ENCODE assay signal across 19 cellular contexts in the genomic region with DNA sequence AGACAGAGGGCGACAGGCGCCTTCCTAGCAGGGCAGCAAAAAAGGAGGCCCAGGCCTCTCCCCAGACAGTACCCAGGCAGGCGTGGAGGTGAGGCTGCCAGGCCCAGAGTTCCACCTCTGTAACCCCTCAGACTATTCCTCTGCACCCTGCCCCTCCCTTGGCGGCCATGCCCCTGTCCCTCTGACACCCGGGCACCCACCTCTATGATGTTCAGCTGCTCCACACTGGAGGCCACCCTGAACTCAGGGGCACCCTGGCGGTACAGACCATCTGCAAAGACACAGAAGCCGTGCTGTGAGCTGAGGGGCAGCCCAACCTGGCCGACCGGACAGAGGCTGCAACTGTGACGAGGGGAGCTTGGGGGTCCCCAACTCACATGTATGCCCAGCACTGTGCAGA.
"Had no signal": no experiment of that assay in that cellular context is flagged by ENCODE, and none has a peak within 500 bp of the region (broad histone marks: within the 10 kb centered on the region; RNA-seq: fewer than 3 reads in every experiment).

No MANE protein-coding gene starts in this region.

- H3K9me3 ChIP-seq: colonic mucosa, pancreas, prostate gland, stomach had no signal

- H3K4me1 ChIP-seq: colonic mucosa, foreskin keratinocyte, pancreas, prostate gland had no signal

- H3K27ac ChIP-seq: colonic mucosa, foreskin keratinocyte, pancreas, prostate gland, stomach had no signal

- H3K27ac Mint-ChIP-seq: type B pancreatic cell had no signal

- H3K27me3 Mint-ChIP-seq: naive thymus-derived CD4-positive, alpha-beta T cell; type B pancreatic cell had no signal

- ATAC-seq: foreskin keratinocyte; left colon; naive thymus-derived CD4-positive, alpha-beta T cell; pancreas; sciatic nerve had no signal

- H3K36me3 ChIP-seq: colonic mucosa, prostate gland had no signal

- H3K4me1 Mint-ChIP-seq: naive thymus-derived CD4-positive, alpha-beta T cell had no signal

- DNase-seq: cerebellar nuclear complex; colonic mucosa; dermis blood vessel endothelial cell; foreskin keratinocyte; left colon; mammary epithelial cell; naive thymus-derived CD4-positive, alpha-beta T cell; nucleus accumbens; retina; stimulated activated CD4-positive, alpha-beta T cell treated with anti-CD3 and anti-CD28 coated beads, Interleukin-2, amount 100 ng/mL, for 24 hours; stimulated activated CD4-positive, alpha-beta T cell treated with anti-CD3 and anti-CD28 coated beads, Interleukin-4, amount 100 ng/mL, for 4 hours; stimulated activated naive CD4-positive, alpha-beta T cell; stomach had no signal

- H3K9me3 Mint-ChIP-seq: type B pancreatic cell had no signal

- H3K36me3 Mint-ChIP-seq: type B pancreatic cell had no signal

- FAIRE-seq: endothelial cell of umbilical vein, pancreas, urothelium cell line had no signal

- H3K27me3 ChIP-seq: colonic mucosa, foreskin keratinocyte, pancreas, stomach had no signal

- H3K4me3 ChIP-seq: colonic mucosa, pancreas, prostate gland, stomach had no signal

- H3K4me3 Mint-ChIP-seq: naive thymus-derived CD4-positive, alpha-beta T cell; type B pancreatic cell had no signal
